Comparison of ENCODE assay signal across 24 cellular contexts in the genomic region with DNA sequence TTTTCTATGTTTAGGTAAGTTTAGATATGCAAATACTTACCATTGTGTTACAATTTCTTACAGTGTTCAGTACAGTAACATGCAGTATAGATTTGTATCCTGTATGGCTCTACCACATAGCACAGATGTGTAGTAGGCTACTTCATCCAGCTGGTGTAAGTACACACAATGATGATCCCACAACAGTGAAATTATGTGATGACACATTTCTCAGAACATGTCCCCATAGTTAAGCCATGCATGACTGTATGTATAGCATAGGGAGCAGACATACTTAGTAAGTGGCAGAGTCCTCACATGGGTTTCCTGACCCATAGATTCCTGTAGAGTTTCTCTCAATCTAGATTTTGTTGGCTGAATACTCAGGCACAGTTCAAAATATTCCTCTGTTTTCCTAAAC. TPM values are rescaled to one million over a fixed set of nuclear protein-coding genes. Genes with fewer than 3 reads are reported as not detected.
A peak's percentile ranks its signal among the peaks of the same experiment; 100 is the strongest.
DNase-seq lines count a peak whose midpoint lies in the region; ATAC-seq lines count a peak whose summit lies in the region.
"Had no signal": no experiment of that assay in that cellular context is flagged by ENCODE, and none has a peak within 500 bp of the region (broad histone marks: within the 10 kb centered on the region; RNA-seq: fewer than 3 reads in every experiment).

No MANE protein-coding gene starts in this region.

- no peak overlapping the region for H3K4me3 Mint-ChIP-seq in activated CD4-positive, alpha-beta T cell treated with anti-CD3 and anti-CD28 coated beads, Interleukin-2, amount 10 ng/mL, durations not matched to agents 24 days and 14 days
- no peak overlapping the region for H3K4me3 Mint-ChIP-seq in activated T-helper 17 cell treated with anti-CD3 and anti-CD28 coated beads, Interleukin-2, amount 50 U/mL, for 72 hours
- no peak overlapping the region for H3K4me3 Mint-ChIP-seq in naive thymus-derived CD4-positive, alpha-beta T cell
- H3K4me3 Mint-ChIP-seq in stimulated activated naive CD8-positive, alpha-beta T cell treated with anti-CD3 and anti-CD28 coated beads, Interleukin-15, amount 100 ng/mL, for 72 hours, result no peak overlapping the region
- H3K4me3 Mint-ChIP-seq: CD14-positive monocyte; CD4-positive, alpha-beta T cell; CD8-positive, alpha-beta memory T cell; GM23338; H9 had no signal

- DNase-seq in activated CD4-positive, alpha-beta T cell treated with anti-CD3 and anti-CD28 coated beads, Interleukin-2, amount 10 ng/mL, durations not matched to agents 24 days and 14 days, result peak; percentile 32
- no peak for DNase-seq in activated CD4-positive, alpha-beta T cell treated with anti-CD3 and anti-CD28 coated beads for 4 hours
- no peak for DNase-seq in naive thymus-derived CD4-positive, alpha-beta T cell
- DNase-seq in stimulated activated naive CD8-positive, alpha-beta T cell treated with anti-CD3 and anti-CD28 coated beads, Interleukin-15, amount 100 ng/mL, for 72 hours, result no peak
- DNase-seq in NCI-H128 (lab: John Stamatoyannopoulos, UW; ENCODE audit: unreplicated experiment) (no peak), NCI-H69 (lab: John Stamatoyannopoulos, UW) (no peak)
- DNase-seq: 8988T; ACHN; AML-193; BE2C; CD4-positive, alpha-beta T cell; CD8-positive, alpha-beta memory T cell; DMS53; DMS79 treated with DMSO at 0.1 percent for 48 hours; GF-D8; H9 had no signal

- no peaks in the 10 kb centered on the region for H3K36me3 ChIP-seq in naive thymus-derived CD4-positive, alpha-beta T cell (ENCODE audit: control insufficient read depth in 2 of 3, insufficient read depth in 3 of 3, low read length in 3 of 3)
- H3K36me3 ChIP-seq: BE2C; BLaER1 treated with 17β-estradiol and CSF1 and Interleukin-3, amounts not matched to agents 10 nM and 100 nM had no signal

- intact Hi-C loops in activated CD4-positive, alpha-beta T cell treated with anti-CD3 and anti-CD28 coated beads, Interleukin-2, amount 10 ng/mL, durations not matched to agents 24 days and 14 days (cut with micrococcal nuclease), result no loop called here
- intact Hi-C loops in naive thymus-derived CD4-positive, alpha-beta T cell (cut with micrococcal nuclease), result no loop called here

- POLR2A ChIA-PET in naive thymus-derived CD4-positive, alpha-beta T cell (lab: Charles Lee), result interaction anchor here (0.5 kb wide), 1 partner anchor 365 kb away, joined by 3 read pairs; no protein-coding TSS in a partner anchor

- H3K4me1 ChIP-seq in naive thymus-derived CD4-positive, alpha-beta T cell (ENCODE audit: control insufficient read depth in 2 of 2, insufficient read depth in 2 of 2, low read length in 2 of 2), result no peaks in the 10 kb centered on the region
- H3K4me1 ChIP-seq: A549; BE2C; BLaER1 treated with 17β-estradiol and CSF1 and Interleukin-3, amounts not matched to agents 10 nM and 100 nM had no signal

- no peak overlapping the region for H3K4me3 ChIP-seq in naive thymus-derived CD4-positive, alpha-beta T cell (ENCODE audit: low read length)
- H3K4me3 ChIP-seq: A549; BLaER1 treated with 17β-estradiol and CSF1 and Interleukin-3, amounts not matched to agents 10 nM and 100 nM; GM23338 had no signal

- ATAC-seq in activated T-helper 17 cell treated with anti-CD3 and anti-CD28 coated beads, Interleukin-2, amount 50 U/mL, for 72 hours (replicated peaks), result peak; percentile 43
- peak; percentile 26 for ATAC-seq in naive thymus-derived CD4-positive, alpha-beta T cell
- ATAC-seq in stimulated activated naive CD8-positive, alpha-beta T cell treated with anti-CD3 and anti-CD28 coated beads, Interleukin-15, amount 100 ng/mL, for 72 hours, result peak; percentile 54
- ATAC-seq: A549, GM23338, HCT116 had no signal

- H3K9me3 ChIP-seq in naive thymus-derived CD4-positive, alpha-beta T cell (ENCODE audit: control insufficient read depth in 2 of 3, low read length in 3 of 3), result no peaks in the 10 kb centered on the region
- H3K9me3 ChIP-seq: A549, BE2C had no signal

- no peaks in the 10 kb centered on the region for H3K27me3 ChIP-seq in naive thymus-derived CD4-positive, alpha-beta T cell (ENCODE audit: control insufficient read depth in 2 of 2, insufficient read depth in 2 of 2, low read length in 2 of 2)
- H3K27me3 ChIP-seq: BE2C; BLaER1 treated with 17β-estradiol and CSF1 and Interleukin-3, amounts not matched to agents 10 nM and 100 nM had no signal

- H3K27me3 Mint-ChIP-seq in activated CD4-positive, alpha-beta T cell treated with anti-CD3 and anti-CD28 coated beads, Interleukin-2, amount 10 ng/mL, durations not matched to agents 24 days and 14 days, result peaks cover 14% of the 10 kb centered on the region
- peaks cover 6% of the 10 kb centered on the region for H3K27me3 Mint-ChIP-seq in activated T-helper 17 cell treated with anti-CD3 and anti-CD28 coated beads, Interleukin-2, amount 50 U/mL, for 72 hours
- H3K27me3 Mint-ChIP-seq in naive thymus-derived CD4-positive, alpha-beta T cell, result peaks cover 0 to 20% (median 9%) of the 10 kb centered on the region in 5 donors
- H3K27me3 Mint-ChIP-seq in stimulated activated naive CD8-positive, alpha-beta T cell treated with anti-CD3 and anti-CD28 coated beads, Interleukin-15, amount 100 ng/mL, for 72 hours, result peaks cover 6% of the 10 kb centered on the region
- H3K27me3 Mint-ChIP-seq: CD4-positive, alpha-beta T cell had no signal

- peaks cover 4% of the 10 kb centered on the region for H3K9me3 Mint-ChIP-seq in activated CD4-positive, alpha-beta T cell treated with anti-CD3 and anti-CD28 coated beads, Interleukin-2, amount 10 ng/mL, durations not matched to agents 24 days and 14 days
- peaks cover 6% of the 10 kb centered on the region for H3K9me3 Mint-ChIP-seq in activated T-helper 17 cell treated with anti-CD3 and anti-CD28 coated beads, Interleukin-2, amount 50 U/mL, for 72 hours
- H3K9me3 Mint-ChIP-seq in naive thymus-derived CD4-positive, alpha-beta T cell, result peaks cover 0 to 10% (median 1%) of the 10 kb centered on the region in 11 donors
- H3K9me3 Mint-ChIP-seq in stimulated activated naive CD8-positive, alpha-beta T cell treated with anti-CD3 and anti-CD28 coated beads, Interleukin-15, amount 100 ng/mL, for 72 hours, result peaks cover 7% of the 10 kb centered on the region in 2 donors
- H3K9me3 Mint-ChIP-seq: CD4-positive, alpha-beta T cell had no signal

- no peak overlapping the region for H3K27ac ChIP-seq in naive thymus-derived CD4-positive, alpha-beta T cell (ENCODE audit: low read depth, low read length)
- H3K27ac ChIP-seq: A549; BLaER1 treated with 17β-estradiol and CSF1 and Interleukin-3, amounts not matched to agents 10 nM and 100 nM had no signal

- no peak overlapping the region for H3K27ac Mint-ChIP-seq in activated CD4-positive, alpha-beta T cell treated with anti-CD3 and anti-CD28 coated beads, Interleukin-2, amount 10 ng/mL, durations not matched to agents 24 days and 14 days
- no peak overlapping the region for H3K27ac Mint-ChIP-seq in activated T-helper 17 cell treated with anti-CD3 and anti-CD28 coated beads, Interleukin-2, amount 50 U/mL, for 72 hours
- no peak overlapping the region for H3K27ac Mint-ChIP-seq in naive thymus-derived CD4-positive, alpha-beta T cell
- no peak overlapping the region for H3K27ac Mint-ChIP-seq in stimulated activated naive CD8-positive, alpha-beta T cell treated with anti-CD3 and anti-CD28 coated beads, Interleukin-15, amount 100 ng/mL, for 72 hours
- H3K27ac Mint-ChIP-seq: CD14-positive monocyte; CD4-positive, alpha-beta T cell; CD8-positive, alpha-beta memory T cell; GM23338; H9 had no signal

- no peaks in the 10 kb centered on the region for H3K36me3 Mint-ChIP-seq in activated CD4-positive, alpha-beta T cell treated with anti-CD3 and anti-CD28 coated beads, Interleukin-2, amount 10 ng/mL, durations not matched to agents 24 days and 14 days (ENCODE audit: low read depth)
- H3K36me3 Mint-ChIP-seq in activated T-helper 17 cell treated with anti-CD3 and anti-CD28 coated beads, Interleukin-2, amount 50 U/mL, for 72 hours (ENCODE audit: low read depth), result no peaks in the 10 kb centered on the region
- no peaks in the 10 kb centered on the region for H3K36me3 Mint-ChIP-seq in naive thymus-derived CD4-positive, alpha-beta T cell
- H3K36me3 Mint-ChIP-seq: CD14-positive monocyte; CD8-positive, alpha-beta memory T cell had no signal

- CTCF ChIA-PET in naive thymus-derived CD4-positive, alpha-beta T cell (lab: Charles Lee), result no interaction called here

- H3K4me1 Mint-ChIP-seq in activated CD4-positive, alpha-beta T cell treated with anti-CD3 and anti-CD28 coated beads, Interleukin-2, amount 10 ng/mL, durations not matched to agents 24 days and 14 days, result no peaks in the 10 kb centered on the region
- H3K4me1 Mint-ChIP-seq in activated T-helper 17 cell treated with anti-CD3 and anti-CD28 coated beads, Interleukin-2, amount 50 U/mL, for 72 hours, result no peaks in the 10 kb centered on the region
- H3K4me1 Mint-ChIP-seq in naive thymus-derived CD4-positive, alpha-beta T cell, result peaks cover 0 to 6% (median 0%) of the 10 kb centered on the region in 7 donors
- no peaks in the 10 kb centered on the region for H3K4me1 Mint-ChIP-seq in stimulated activated naive CD8-positive, alpha-beta T cell treated with anti-CD3 and anti-CD28 coated beads, Interleukin-15, amount 100 ng/mL, for 72 hours
- H3K4me1 Mint-ChIP-seq: CD14-positive monocyte, GM23338 had no signal

RNA-seq across cellular contexts. Expression of a gene that starts 26.8 kb away (rescaled TPM):
- 4.1 and 4.7 TPM in 2 replicates for total RNA-seq in activated CD4-positive, alpha-beta T cell treated with anti-CD3 and anti-CD28 coated beads, Interleukin-2, amount 10 ng/mL, durations not matched to agents 24 days and 14 days
- total RNA-seq in activated T-helper 17 cell treated with anti-CD3 and anti-CD28 coated beads, Interleukin-2, amount 50 U/mL, for 72 hours, result not detected
- total RNA-seq in naive thymus-derived CD4-positive, alpha-beta T cell, result under 1 TPM in 1 of 5 experiments, not detected in 4; 0.44 TPM
- not detected for polyA plus RNA-seq in naive thymus-derived CD4-positive, alpha-beta T cell
- total RNA-seq: CD4-positive, alpha-beta T cell; CD8-positive, alpha-beta memory T cell; G401; GM23338; H4; H9 had no signal
- polyA plus RNA-seq: A549; CD14-positive monocyte; CD8-positive, alpha-beta memory T cell; GM23338 had no signal
